ENCODE assay signal across 8 cellular contexts in genomic region chr3:48847586-48848423, GRCh38.
DNase-seq lines count a peak whose midpoint lies in the region; ATAC-seq and TF ChIP-seq lines count a peak whose summit lies in the region.

TSS of gene PRKAR2A (minus strand) at chr3:48847874. CDS start at chr3:48847596, 278 bp downstream.

- DNase-seq in Ammon's horn (ENCODE audit: low spot score) (peak; percentile 95), NCI-H526 (lab: John Stamatoyannopoulos, UW) (peak; percentile 40 to 92), dedifferentiated amniotic fluid mesenchymal stem cell (ENCODE audit: extremely low spot score) (peak; percentile 70), left kidney (ENCODE audit: low read depth, low spot score) (peak; percentile 96)
- DNase-seq in activated CD4-positive, alpha-beta T cell treated with anti-CD3 and anti-CD28 coated beads, Interleukin-2, amount 50 U/mL, for 1 hour: peak; percentile 71
- DNase-seq in stimulated activated CD4-positive, alpha-beta T cell treated with anti-CD3 and anti-CD28 coated beads, Interleukin-1b, Interleukin-23, amount 100 ng/mL, for 4 hours (ENCODE audit: low read depth in 2 of 2): peak; percentile 58 to 77

- ATAC-seq in HG03354 (IDR thresholded peaks at IDR 0.05; ENCODE audit: poor library complexity, severe bottlenecking, unreplicated experiment): peak; percentile 84

- peak; percentile 86 for TF ChIP-seq POLR2A in GM19099 (IDR thresholded peaks at IDR 0.05; ENCODE audit: extremely low read depth, insufficient read length, low read depth)

Comparison
In these comparisons a context has a peak if more than half of its experiments do, and no peak if none do; other contexts are left out.
1. Peak in every context shown above with its lines: DNase-seq and ATAC-seq.